Comparison of ENCODE assay signal across 21 cellular contexts in the genomic region with DNA sequence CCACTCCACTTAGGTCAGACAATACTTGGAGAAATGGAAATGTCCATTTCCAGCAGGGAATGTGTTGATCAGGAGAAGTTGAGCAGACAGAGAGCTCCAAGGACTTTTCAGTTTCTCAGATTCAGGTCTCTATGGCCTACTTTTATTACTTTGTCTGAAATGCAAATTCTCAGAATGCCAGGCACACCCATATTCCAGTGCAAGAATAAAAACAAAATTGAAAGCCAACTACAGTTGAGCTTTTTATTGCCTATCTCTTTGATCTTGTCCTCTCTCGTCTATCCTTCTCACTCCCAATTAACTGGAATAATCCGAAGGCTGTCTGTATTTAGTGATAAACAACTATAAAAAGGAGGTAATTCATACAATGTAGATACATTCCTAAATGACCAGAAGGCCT.
"Had no signal": no experiment of that assay in that cellular context is flagged by ENCODE, and none has a peak within 500 bp of the region (broad histone marks: within the 10 kb centered on the region; RNA-seq: fewer than 3 reads in every experiment).

No MANE protein-coding gene starts in this region.

- DNase-seq: activated CD4-positive, alpha-beta T cell treated with anti-CD3 and anti-CD28 coated beads for 1 hour; activated CD8-positive, alpha-beta memory T cell treated with anti-CD3 and anti-CD28 coated beads for 24 hours; activated CD8-positive, alpha-beta memory T cell treated with anti-CD3 and anti-CD28 coated beads, Interleukin-2, amount 50 U/mL, for 48 hours; activated effector memory CD4-positive, alpha-beta T cell treated with Interleukin-2 at 50 U/mL for 16 hours; activated naive CD4-positive, alpha-beta T cell treated with anti-CD3 and anti-CD28 coated beads, Interleukin-2, amount 10 ng/mL, durations not matched to agents 7 days and 5 days; activated naive CD8-positive, alpha-beta T cell treated with anti-CD3 and anti-CD28 coated beads, Interleukin-2, amount 50 U/mL, for 24 hours; activated T-cell treated with anti-CD3 and anti-CD28 coated beads, Interleukin-2, amount 50 U/mL, for 48 hours; heart left ventricle; immature natural killer cell; occipital lobe; posterior cingulate gyrus; right cardiac atrium; spleen; stimulated activated CD4-positive, alpha-beta T cell treated with anti-CD3 and anti-CD28 coated beads, Interleukin-4, amount 100 ng/mL, for 4 hours; stimulated activated naive B cell treated with anti-CD40 and anti-IgM and Interleukin-4, amounts not matched to agents 10 μg/mL and 1 μg/mL and 100 μg/mL, for 72 hours; T-helper 1 cell had no signal

- H3K4me3 ChIP-seq: ascending aorta, breast epithelium, coronary artery, gastroesophageal sphincter, heart left ventricle, SK-N-MC, spleen had no signal

- H3K9me3 ChIP-seq: ascending aorta, breast epithelium, gastroesophageal sphincter, heart left ventricle had no signal

- H3K36me3 ChIP-seq: ascending aorta, breast epithelium, gastroesophageal sphincter, heart left ventricle, spleen had no signal

- H3K4me1 ChIP-seq: ascending aorta, breast epithelium, heart left ventricle, spleen had no signal

- H3K27me3 ChIP-seq: ascending aorta, breast epithelium, gastroesophageal sphincter, heart left ventricle, spleen had no signal

- H3K27ac ChIP-seq: ascending aorta, coronary artery, SK-N-MC, spleen had no signal

- ATAC-seq: activated naive CD8-positive, alpha-beta T cell treated with anti-CD3 and anti-CD28 coated beads, Interleukin-2, amount 50 U/mL, for 24 hours; gastroesophageal sphincter; heart left ventricle; stimulated activated naive B cell treated with anti-CD40 and anti-IgM and Interleukin-4, amounts not matched to agents 10 μg/mL and 1 μg/mL and 100 μg/mL, for 72 hours had no signal
